ENCODE assay signal across 3 cellular contexts in the genomic region with DNA sequence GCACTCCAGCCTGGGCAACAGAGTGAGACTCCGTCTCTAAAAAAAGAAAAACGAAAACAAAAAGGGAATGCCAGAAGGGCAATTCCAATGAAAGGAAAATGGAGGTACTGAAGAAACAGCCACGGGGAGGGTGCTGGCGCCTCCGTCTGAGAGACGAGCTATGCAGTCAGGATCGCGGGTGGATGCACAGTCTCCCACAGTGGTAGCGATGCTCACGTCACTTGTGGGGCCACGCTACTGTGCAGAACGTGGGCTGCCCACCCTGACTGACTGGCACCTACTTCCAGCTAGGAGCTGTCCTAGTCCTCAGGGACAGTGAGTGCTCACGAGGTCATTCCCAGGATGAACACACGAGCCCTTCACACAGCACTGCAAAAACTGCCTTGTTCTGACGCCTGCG. TPM values are rescaled to one million over a fixed set of nuclear protein-coding genes. Genes with fewer than 3 reads are reported as not detected.
"Had no signal": no experiment of that assay in that cellular context is flagged by ENCODE, and none has a peak within 500 bp of the region (broad histone marks: within the 10 kb centered on the region; RNA-seq: fewer than 3 reads in every experiment).

No MANE protein-coding gene starts in this region.

RNA-seq across cellular contexts. Expression of a gene that starts 46.8 kb away (rescaled TPM):
- total RNA-seq: activated naive CD4-positive, alpha-beta T cell treated with anti-CD3 and anti-CD28 coated beads for 36 hours; activated T-cell treated with anti-CD3 and anti-CD28 coated beads, Interleukin-2, amount 50 U/mL, for 4 hours; ascending aorta had no signal
